10 cellular contexts compared by ENCODE assay signal in genomic region chr10:90947025-90947960, GRCh38. TPM values are rescaled to one million over a fixed set of nuclear protein-coding genes. Genes with fewer than 3 reads are reported as not detected.
DNase-seq lines count a peak whose midpoint lies in the region; ATAC-seq and TF ChIP-seq lines count a peak whose summit lies in the region.
"Had no signal": no experiment of that assay in that cellular context is flagged by ENCODE, and none has a peak within 500 bp of the region (broad histone marks: within the 10 kb centered on the region; RNA-seq: fewer than 3 reads in every experiment).

No MANE protein-coding gene starts in this region.

- peak; percentile 2 for DNase-seq in GM12864 (ENCODE audit: low read depth)
- DNase-seq in KG1 (lab: John Stamatoyannopoulos, UW): peak; percentile 31
- DNase-seq in fibroblast of peridontal ligament (ENCODE audit: extremely low read depth): peak; percentile 26
- no peak for DNase-seq in left colon
- DNase-seq in left ventricle myocardium superior: no peak
- DNase-seq in posterior cingulate gyrus: no peak
- DNase-seq: aorta, glutamatergic neuron had no signal

- intact Hi-C loops in left colon (cut with DNase I, micrococcal nuclease): no loop called here
- intact Hi-C loops in left ventricle myocardium superior (cut with micrococcal nuclease): no loop called here
- intact Hi-C loops in posterior cingulate gyrus (cut with DNase I): no loop called here

- peak; percentile 81 for ATAC-seq in GM21390 (IDR thresholded peaks at IDR 0.05; ENCODE audit: unreplicated experiment)
- ATAC-seq in GM21367 (IDR thresholded peaks at IDR 0.05; ENCODE audit: unreplicated experiment): no peak
- no peak for ATAC-seq in left colon
- ATAC-seq in left ventricle myocardium superior: no peak

- no peak for TF ChIP-seq CTCF in GM12864 (IDR thresholded peaks at IDR 0.05; ENCODE audit: low read depth, low read length, missing control alignments)

- H3K4me3 ChIP-seq in GM12864 (ENCODE audit: low read depth, low read length): no peak overlapping the region

RNA-seq across cellular contexts. Expression of gene ANKRD1, which starts 26.4 kb away (rescaled TPM):
- total RNA-seq in left colon (not detected), left ventricle myocardium superior (1,326 TPM)

Comparison
In these comparisons a context has a peak if more than half of its experiments do, and no peak if none do; other contexts are left out.
1. DNase-seq: peak in GM12864 (single experiment), KG1 (single experiment) and fibroblast of peridontal ligament (single experiment); none in left colon (0 of 2), left ventricle myocardium superior (single experiment) and posterior cingulate gyrus (0 of 10).
2. RNA of gene ANKRD1, which starts 26.4 kb away (total RNA-seq): 1,326 TPM in left ventricle myocardium superior (single experiment); not detected in left colon; every median in the first group is over 1,000 times any median in the second.